31 cellular contexts compared by ENCODE assay signal in the genomic region with DNA sequence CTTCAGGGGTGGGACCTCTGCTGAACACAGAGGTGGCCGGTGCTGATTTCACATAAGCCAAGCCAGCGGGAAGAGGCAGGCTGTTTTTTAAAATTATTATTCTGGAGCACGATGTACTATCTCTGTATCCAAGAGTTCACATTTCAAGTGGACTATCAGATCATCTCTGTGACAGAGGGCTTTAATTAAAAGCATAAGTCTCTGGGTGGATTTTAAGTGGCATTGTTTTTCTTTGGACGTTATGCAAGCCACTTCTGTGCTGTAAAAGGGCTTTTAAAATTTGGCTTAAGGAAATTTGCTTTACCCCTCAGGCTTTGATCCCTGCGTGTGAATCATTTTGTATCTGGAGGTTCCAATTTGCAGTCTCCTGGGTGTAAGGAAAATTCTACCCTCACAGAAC.
A peak's percentile ranks its signal among the peaks of the same experiment; 100 is the strongest.
DNase-seq lines count a peak whose midpoint lies in the region; ATAC-seq and TF ChIP-seq lines count a peak whose summit lies in the region.
"Had no signal": no experiment of that assay in that cellular context is flagged by ENCODE, and none has a peak within 500 bp of the region (broad histone marks: within the 10 kb centered on the region; RNA-seq: fewer than 3 reads in every experiment).

No MANE protein-coding gene starts in this region.

- H3K4me1 ChIP-seq in DOHH2 (ENCODE audit: control insufficient read depth, low read length) (peaks cover 65% of the 10 kb centered on the region), heart right ventricle (peaks cover 2 to 87% (median 44%) of the 10 kb centered on the region in 9 donors)

- H3K27ac Mint-ChIP-seq in endothelial cell (ENCODE audit: unreplicated experiment) = peak overlapping the region; percentile 28
- H3K27ac Mint-ChIP-seq: activated CD4-positive, alpha-beta memory T cell treated with anti-CD3 and anti-CD28 coated beads, Interleukin-2, amount 10 ng/mL, durations not matched to agents 7 days and 5 days had no signal

- H3K9me3 ChIP-seq in DOHH2 (ENCODE audit: control insufficient read depth, insufficient read depth, low read length) (no peaks in the 10 kb centered on the region), heart right ventricle (no peaks in the 10 kb centered on the region)
- H3K9me3 ChIP-seq: left lung, MG63, neutrophil, stomach, tibial nerve had no signal

- H4K20me1 ChIP-seq in DOHH2 (ENCODE audit: control insufficient read depth, insufficient read depth, low read depth, low read length) = no peaks in the 10 kb centered on the region

- no peaks in the 10 kb centered on the region for H3K36me3 Mint-ChIP-seq in endothelial cell (ENCODE audit: low read depth, unreplicated experiment)
- H3K36me3 Mint-ChIP-seq: naive B cell had no signal

- DNase-seq in NCI-H69 (lab: John Stamatoyannopoulos, UW) (peak; percentile 18), endothelial cell (ENCODE audit: low spot score) (no peak), sciatic nerve (ENCODE audit: low spot score) (no peak), heart right ventricle (no peak)
- no peak for DNase-seq in stimulated activated CD4-positive, alpha-beta T cell treated with anti-CD3 and anti-CD28 coated beads, Interleukin-2, amount 100 ng/mL, for 24 hours
- no peak for DNase-seq in activated CD4-positive, alpha-beta T cell treated with anti-CD3 and anti-CD28 coated beads for 1 hour
- DNase-seq: activated CD4-positive, alpha-beta memory T cell treated with anti-CD3 and anti-CD28 coated beads, Interleukin-2, amount 10 ng/mL, durations not matched to agents 7 days and 5 days; activated CD8-positive, alpha-beta memory T cell treated with anti-CD3 and anti-CD28 coated beads, Interleukin-2, amount 50 U/mL, for 48 hours; activated naive CD4-positive, alpha-beta T cell treated with anti-CD3 and anti-CD28 coated beads, Interleukin-2, amount 50 U/mL, for 16 hours; amygdala; DMS79; effector CD4-positive, alpha-beta T cell; HCEC 1CT; left lung; MG63; naive B cell; NCI-H1417 treated with DMSO at 0.1 percent for 48 hours; NCI-H2081 treated with DMSO at 0.1 percent for 48 hours; NCI-H446; SIG-M5; stimulated activated CD8-positive, alpha-beta memory T cell treated with anti-CD3 and anti-CD28 coated beads, Interleukin-4, amount 100 ng/mL, for 48 hours; stomach; T-helper 1 cell had no signal

- no peaks in the 10 kb centered on the region for H3K9me3 Mint-ChIP-seq in endothelial cell (ENCODE audit: unreplicated experiment)
- H3K9me3 Mint-ChIP-seq: activated CD4-positive, alpha-beta memory T cell treated with anti-CD3 and anti-CD28 coated beads, Interleukin-2, amount 10 ng/mL, durations not matched to agents 7 days and 5 days; naive B cell had no signal

- intact Hi-C loops in sciatic nerve (cut with DNase I) = no loop called here
- intact Hi-C loops in heart right ventricle (cut with DNase I) = loop anchor here in 8 of 10 donors (5.0 to 10.0 kb wide), 7 partner anchors 93 to 332 kb away; no protein-coding TSS in a partner anchor

- H3K4me3 Mint-ChIP-seq in endothelial cell (ENCODE audit: unreplicated experiment) = no peak overlapping the region
- H3K4me3 Mint-ChIP-seq: activated CD4-positive, alpha-beta memory T cell treated with anti-CD3 and anti-CD28 coated beads, Interleukin-2, amount 10 ng/mL, durations not matched to agents 7 days and 5 days had no signal

- H3K36me3 ChIP-seq in DOHH2 (ENCODE audit: control insufficient read depth, low read length) (no peaks in the 10 kb centered on the region), heart right ventricle (no peaks in the 10 kb centered on the region)
- H3K36me3 ChIP-seq: left lung, MG63, neutrophil, stomach, tibial nerve had no signal

- TF ChIP-seq CTCF in DOHH2 (IDR thresholded peaks at IDR 0.05; ENCODE audit: low read depth, low read length, poor library complexity, severe bottlenecking) (no peak), endothelial cell (IDR thresholded peaks at IDR 0.05; ENCODE audit: unreplicated experiment) (no peak), heart right ventricle (IDR thresholded peaks at IDR 0.05) (no peak)

- peaks cover 38% of the 10 kb centered on the region for H3F3A ChIP-seq in DOHH2 (ENCODE audit: control insufficient read depth, insufficient read depth)

- H3K27me3 Mint-ChIP-seq in endothelial cell (ENCODE audit: unreplicated experiment) = peaks cover 3% of the 10 kb centered on the region

- peak overlapping the region; percentile 11; the same call in 1 of the 2 replicates for H3K4me3 ChIP-seq in DOHH2 (ENCODE audit: low read length)
- no peak overlapping the region for H3K4me3 ChIP-seq in heart right ventricle
- H3K4me3 ChIP-seq: K562, left lung, MG63, skin epidermis, stomach, tibial nerve had no signal

- H3K79me2 ChIP-seq in DOHH2 (ENCODE audit: control insufficient read depth, low read length) = 0 out of 2 replicates have a peak, but pooled peaks cover 2% of the 10 kb centered on the region

- peaks cover 15% of the 10 kb centered on the region for H3K4me1 Mint-ChIP-seq in endothelial cell (ENCODE audit: unreplicated experiment)

- WGBS in heart right ventricle, 2 donors = 74 to 78% methylated on average over 5 of the region's 5 CpGs

- peak overlapping the region; percentile 62 for H3K4me2 ChIP-seq in DOHH2 (ENCODE audit: low read length)

- H3K27me3 ChIP-seq in DOHH2 (ENCODE audit: control insufficient read depth, low read length) (no peaks in the 10 kb centered on the region), heart right ventricle (no peaks in the 10 kb centered on the region)
- H3K27me3 ChIP-seq: left lung, MG63, neutrophil, stomach, tibial nerve had no signal

- ATAC-seq in sciatic nerve (peak; percentile 53), heart right ventricle (no peak)
- ATAC-seq: activated CD4-positive, CD25-positive, alpha-beta regulatory T cell treated with anti-CD3 and anti-CD28 coated beads, Interleukin-2, amount 50 U/mL, for 24 hours; K562; left lung; Panc1 had no signal

- H3K9me2 ChIP-seq in DOHH2 (replicated peaks; ENCODE audit: control insufficient read depth, low read length) = no peaks in the 10 kb centered on the region

- H3K27ac ChIP-seq in DOHH2 (ENCODE audit: low read depth, low read length) (peak overlapping the region; percentile 99), heart right ventricle (peak overlapping the region in 1 of 10 donors; percentile 10)
- H3K27ac ChIP-seq: C4-2B, left lung, neutrophil, stomach, tibial nerve had no signal
